ENCODE assay signal across 2 cellular contexts in the genomic region with DNA sequence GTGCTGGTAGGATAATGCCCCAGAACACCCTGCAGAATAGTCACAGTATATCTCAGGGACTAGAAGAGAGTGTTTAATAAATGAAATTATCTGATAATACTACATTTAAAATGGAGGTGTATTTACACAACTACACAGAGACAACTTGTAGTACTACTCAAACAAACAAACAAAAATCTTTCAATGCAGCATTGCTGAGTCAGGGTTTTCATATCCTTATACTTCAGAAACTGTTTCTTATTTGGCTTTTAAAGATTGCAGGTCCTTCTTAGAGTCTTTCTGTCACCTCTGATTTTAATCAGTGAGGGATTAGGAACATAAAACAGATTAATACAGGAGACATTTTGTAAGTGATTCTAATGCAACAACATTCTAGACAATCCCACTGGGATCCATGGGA.
TF ChIP-seq lines count a peak whose summit lies in the region.

No MANE protein-coding gene starts in this region.

TF ChIP-seq in IMR-90, 13 proteins besides CTCF, POLR2A, EP300 and RAD21:
- TF ChIP-seq CEBPB (IDR thresholded peaks at IDR 0.05; ENCODE audit: low read depth, low read length) (no peak), MXI1 (IDR thresholded peaks at IDR 0.05; ENCODE audit: borderline replicate concordance, low read depth, low read length) (no peak), MAFK (IDR thresholded peaks at IDR 0.05; ENCODE audit: low read depth, low read length) (peak; percentile 87)
- TF ChIP-seq, protein P1, sequence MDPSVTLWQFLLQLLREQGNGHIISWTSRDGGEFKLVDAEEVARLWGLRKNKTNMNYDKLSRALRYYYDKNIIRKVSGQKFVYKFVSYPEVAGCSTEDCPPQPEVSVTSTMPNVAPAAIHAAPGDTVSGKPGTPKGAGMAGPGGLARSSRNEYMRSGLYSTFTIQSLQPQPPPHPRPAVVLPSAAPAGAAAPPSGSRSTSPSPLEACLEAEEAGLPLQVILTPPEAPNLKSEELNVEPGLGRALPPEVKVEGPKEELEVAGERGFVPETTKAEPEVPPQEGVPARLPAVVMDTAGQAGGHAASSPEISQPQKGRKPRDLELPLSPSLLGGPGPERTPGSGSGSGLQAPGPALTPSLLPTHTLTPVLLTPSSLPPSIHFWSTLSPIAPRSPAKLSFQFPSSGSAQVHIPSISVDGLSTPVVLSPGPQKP (IDR thresholded peaks at IDR 0.05; ENCODE audit: borderline replicate concordance, low read depth, low read length): no peak

TF ChIP-seq in H1, 55 proteins besides CTCF, POLR2A, EP300 and RAD21:
- TF ChIP-seq MAFK (IDR thresholded peaks at IDR 0.05; ENCODE audit: low read depth, low read length) (peak; percentile 79), CHD1 (IDR thresholded peaks at IDR 0.05; ENCODE audit: low read depth, low read length) (no peak)
